8 cellular contexts compared by ENCODE assay signal in the genomic region with DNA sequence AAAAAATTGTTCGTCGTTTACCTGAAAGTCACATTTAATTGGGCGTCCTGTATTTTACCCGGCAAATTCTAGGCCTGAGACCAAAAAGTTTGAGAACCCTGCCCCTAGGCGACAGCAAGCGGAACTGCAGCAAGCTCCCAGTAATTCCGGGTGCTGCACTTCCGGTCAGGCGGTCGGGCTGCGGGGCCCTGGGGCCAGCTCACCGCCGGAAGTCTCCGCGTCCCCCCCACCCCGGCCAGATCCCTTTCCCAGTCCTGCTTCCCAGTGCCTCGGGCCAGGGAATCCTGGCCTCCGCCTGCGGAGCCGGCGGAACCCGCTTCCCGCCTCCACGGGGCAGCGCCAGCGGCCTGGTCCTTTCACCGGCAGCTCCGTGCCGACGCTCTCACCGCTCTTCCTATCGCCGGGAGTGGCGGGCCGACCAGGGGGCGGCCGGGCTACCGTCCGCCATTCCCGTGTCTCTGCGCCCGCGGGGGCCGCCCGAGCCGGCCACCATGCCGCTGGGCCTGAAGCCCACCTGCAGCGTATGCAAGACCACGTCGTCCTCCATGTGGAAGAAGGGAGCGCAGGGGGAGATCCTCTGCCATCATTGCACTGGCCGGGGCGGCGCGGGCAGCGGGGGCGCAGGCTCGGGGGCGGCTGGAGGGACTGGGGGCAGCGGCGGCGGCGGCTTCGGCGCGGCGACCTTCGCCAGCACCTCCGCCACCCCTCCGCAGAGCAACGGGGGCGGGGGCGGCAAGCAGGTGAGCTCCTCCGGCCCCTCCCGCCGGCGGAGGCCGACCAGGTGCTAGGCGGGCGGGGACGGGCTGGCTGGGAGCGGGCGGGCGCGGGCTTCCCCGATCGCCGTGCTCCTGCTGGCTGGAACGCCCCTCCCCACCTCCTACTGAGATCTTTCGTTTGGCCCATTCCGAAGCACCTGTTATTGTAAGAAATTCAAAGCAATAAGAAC. TPM values are rescaled to one million over a fixed set of nuclear protein-coding genes. Genes with fewer than 3 reads are reported as not detected.
DNase-seq lines count a peak whose midpoint lies in the region; ATAC-seq, FAIRE-seq and TF ChIP-seq lines count a peak whose summit lies in the region.

A gene with protein sequence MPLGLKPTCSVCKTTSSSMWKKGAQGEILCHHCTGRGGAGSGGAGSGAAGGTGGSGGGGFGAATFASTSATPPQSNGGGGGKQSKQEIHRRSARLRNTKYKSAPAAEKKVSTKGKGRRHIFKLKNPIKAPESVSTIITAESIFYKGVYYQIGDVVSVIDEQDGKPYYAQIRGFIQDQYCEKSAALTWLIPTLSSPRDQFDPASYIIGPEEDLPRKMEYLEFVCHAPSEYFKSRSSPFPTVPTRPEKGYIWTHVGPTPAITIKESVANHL (plus strand): TSS at position 244 of the 946 bp plus-strand sequence. CDS start 248 bp downstream, at position 492.

- 0 to 1% (median 0%) methylated on average over 67 to 91 of the region's 91 CpGs for WGBS in psoas muscle, 3 donors

- intact Hi-C loops in left ventricle myocardium superior (cut with micrococcal nuclease) (no loop called here), psoas muscle (cut with DNase I) (loop anchor here (2.0 to 5.0 kb wide), 6 partner anchors 23 to 617 kb away; a partner anchor contains a TSS)

- H3K4me3 ChIP-seq in psoas muscle = peak within 1 kb of the TSS; percentile 80

- H3K27ac ChIP-seq in angular gyrus (ENCODE audit: low read depth, low read length) (peak within 1 kb of the TSS; percentile 68), psoas muscle (peak within 1 kb of the TSS; percentile 91)

- TF ChIP-seq CTCF in psoas muscle (IDR thresholded peaks at IDR 0.05) = peak; percentile 96

- FAIRE-seq in urothelium cell line (lab: Jason Lieb, UNC) = no peak

- ATAC-seq in GM18498 (IDR thresholded peaks at IDR 0.05; ENCODE audit: unreplicated experiment) = peak; percentile 94
- peak; percentile 90 for ATAC-seq in HG02885 (IDR thresholded peaks at IDR 0.05; ENCODE audit: poor library complexity, unreplicated experiment)
- peak; percentile 99 for ATAC-seq in left ventricle myocardium superior
- peak; percentile 99 to 100 (median 100) for ATAC-seq in psoas muscle

- DNase-seq in NCI-H1694 (lab: John Stamatoyannopoulos, UW) (peak; percentile 71), T-helper 2 cell (peak; percentile 47 to 90 (median 68)), left ventricle myocardium superior (peak; percentile 93), psoas muscle (peak; percentile 93 to 95), urothelium cell line (ENCODE audit: low spot score) (peak; percentile 99)

- peaks cover 18% of the 10 kb centered on the region for H3K4me1 ChIP-seq in psoas muscle

- H3K27me3 ChIP-seq in psoas muscle (ENCODE audit: insufficient read depth in 3 of 3, low read length in 2 of 3) = no peaks in the 10 kb centered on the region

- peaks cover 6 to 40% of the 10 kb centered on the region in 2 donors for H3K36me3 ChIP-seq in psoas muscle (ENCODE audit: insufficient read depth in 1 of 2, low read depth in 1 of 2)

- no peaks in the 10 kb centered on the region for H3K9me3 ChIP-seq in psoas muscle

RNA-seq across cellular contexts. Expression of the gene that starts here (rescaled TPM):
- 13.1 TPM for total RNA-seq in left ventricle myocardium superior
- total RNA-seq in psoas muscle = 10 to 100 TPM in 2 of 4 donors, 1 to 10 TPM in 2; 7.4 to 12.2 (median 9.0) TPM
- 10 to 100 TPM in 2 of 3 donors, 1 to 10 TPM in 1; 8.9 to 12.5 (median 10.7) TPM for polyA plus RNA-seq in psoas muscle

Comparison
In these comparisons a context has a peak if more than half of its experiments do, and no peak if none do; other contexts are left out.
1. Peak in every context shown above with its lines: DNase-seq, ATAC-seq, H3K4me3 ChIP-seq and H3K27ac ChIP-seq.